In the genomic region with DNA sequence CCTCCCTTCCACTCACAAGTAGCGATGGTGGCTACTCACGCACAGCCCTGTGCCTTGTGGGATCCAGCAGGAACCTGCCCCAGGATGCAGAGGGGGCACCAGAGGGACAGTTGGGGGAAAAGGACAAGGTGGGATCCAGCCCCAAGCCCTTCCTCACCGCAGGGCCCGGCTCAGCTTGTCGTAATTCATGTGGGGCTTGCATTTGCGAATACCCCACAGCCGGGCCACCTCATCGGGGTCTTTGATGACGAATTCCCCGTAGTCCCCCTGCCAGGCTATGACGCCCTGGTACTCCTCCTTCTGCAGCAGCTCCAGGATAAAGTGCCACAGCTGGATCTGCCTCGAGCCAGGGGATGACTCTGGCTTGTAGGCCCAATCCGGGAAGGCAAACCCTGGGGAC, we compare ENCODE assay signal across 24 cellular contexts. TPM values are rescaled to one million over a fixed set of nuclear protein-coding genes. Genes with fewer than 3 reads are reported as not detected.
DNase-seq lines count a peak whose midpoint lies in the region; ATAC-seq, FAIRE-seq and TF ChIP-seq lines count a peak whose summit lies in the region.
"Had no signal": no experiment of that assay in that cellular context is flagged by ENCODE, and none has a peak within 500 bp of the region (broad histone marks: within the 10 kb centered on the region; RNA-seq: fewer than 3 reads in every experiment).

No MANE protein-coding gene starts in this region.

- FAIRE-seq in bronchial epithelial cell (lab: Jason Lieb, UNC), result peak; percentile 83
- FAIRE-seq: A204.1, G401.6 had no signal

- H3K9me3 Mint-ChIP-seq in CD4-positive, alpha-beta T cell, result no peaks in the 10 kb centered on the region
- no peaks in the 10 kb centered on the region for H3K9me3 Mint-ChIP-seq in IgD-negative memory B cell
- peaks cover 0 to 6% (median 0%) of the 10 kb centered on the region in 11 donors for H3K9me3 Mint-ChIP-seq in naive thymus-derived CD4-positive, alpha-beta T cell

- H3K36me3 Mint-ChIP-seq in CD4-positive, alpha-beta T cell (ENCODE audit: low read depth), result peaks cover 29% of the 10 kb centered on the region
- no peaks in the 10 kb centered on the region for H3K36me3 Mint-ChIP-seq in IgD-negative memory B cell
- peaks cover 0 to 38% (median 10%) of the 10 kb centered on the region in 5 donors for H3K36me3 Mint-ChIP-seq in naive thymus-derived CD4-positive, alpha-beta T cell

- H3K4me1 ChIP-seq in naive thymus-derived CD4-positive, alpha-beta T cell (ENCODE audit: control insufficient read depth in 2 of 2, insufficient read depth in 2 of 2, low read length in 2 of 2), result peaks cover 9 to 34% of the 10 kb centered on the region in 2 donors
- H3K4me1 ChIP-seq: SJSA1 had no signal

- intact Hi-C loops in CD4-positive, alpha-beta T cell (cut with DNase I, micrococcal nuclease), result no loop called here
- intact Hi-C loops in naive thymus-derived CD4-positive, alpha-beta T cell (cut with micrococcal nuclease), result loop anchor here in 1 of 2 donors (2.0 kb wide), 1 partner anchor 37 kb away; no protein-coding TSS in a partner anchor

- peaks cover 10% of the 10 kb centered on the region for H3K27me3 Mint-ChIP-seq in CD4-positive, alpha-beta T cell
- peaks cover 15% of the 10 kb centered on the region for H3K27me3 Mint-ChIP-seq in IgD-negative memory B cell
- H3K27me3 Mint-ChIP-seq in naive thymus-derived CD4-positive, alpha-beta T cell, result peaks cover 0 to 28% (median 0%) of the 10 kb centered on the region in 5 donors

- no peaks in the 10 kb centered on the region for H3K9me3 ChIP-seq in CD4-positive, alpha-beta T cell (ENCODE audit: control insufficient read depth, low read length)
- H3K9me3 ChIP-seq in naive thymus-derived CD4-positive, alpha-beta T cell (ENCODE audit: control insufficient read depth in 2 of 3, low read length in 3 of 3), result no peaks in the 10 kb centered on the region
- H3K9me3 ChIP-seq: BLaER1, Caco-2, SJSA1 had no signal

- peaks cover 15% of the 10 kb centered on the region for H3K27me3 ChIP-seq in CD4-positive, alpha-beta T cell (ENCODE audit: control insufficient read depth, insufficient read depth, low read length)
- H3K27me3 ChIP-seq in bronchial epithelial cell (ENCODE audit: control insufficient read depth, insufficient read depth, low read length), result peaks cover 29% of the 10 kb centered on the region
- peaks cover 0 to 8% of the 10 kb centered on the region in 2 donors for H3K27me3 ChIP-seq in naive thymus-derived CD4-positive, alpha-beta T cell (ENCODE audit: control insufficient read depth in 2 of 2, insufficient read depth in 2 of 2, low read length in 2 of 2)

- POLR2A ChIA-PET in CD4-positive, alpha-beta T cell (lab: Charles Lee), result interaction anchor here (0.9 to 8.3 kb wide), 7 partner anchors 8 to 50 kb away, joined by 4 to 92 read pairs (median 4); a partner anchor contains a TSS
- POLR2A ChIA-PET in naive thymus-derived CD4-positive, alpha-beta T cell (lab: Charles Lee), result interaction anchor here (0.9 to 15.6 kb wide), 7 partner anchors 8 to 36 kb away, joined by 3 to 348 read pairs (median 6); a partner anchor contains a TSS

- CTCF ChIA-PET in CD4-positive, alpha-beta T cell (lab: Charles Lee), result interaction anchor here (1.7 kb wide), 1 partner anchor 36 kb away, joined by 4 read pairs; no protein-coding TSS in a partner anchor
- CTCF ChIA-PET in naive thymus-derived CD4-positive, alpha-beta T cell (lab: Charles Lee), result interaction anchor here (1.2 kb wide), 1 partner anchor 26 kb away, joined by 3 read pairs; no protein-coding TSS in a partner anchor

- H3K27ac Mint-ChIP-seq in CD4-positive, alpha-beta T cell, result peak overlapping the region; percentile 49
- H3K27ac Mint-ChIP-seq in IgD-negative memory B cell, result peak overlapping the region in 2 of 3 donors; percentile 55 to 94
- H3K27ac Mint-ChIP-seq in naive thymus-derived CD4-positive, alpha-beta T cell, result peak overlapping the region in 4 of 9 donors; percentile 25 to 87 (median 56)

- H3K4me3 Mint-ChIP-seq in CD4-positive, alpha-beta T cell, result no peak overlapping the region
- H3K4me3 Mint-ChIP-seq in IgD-negative memory B cell, result no peak overlapping the region
- no peak overlapping the region for H3K4me3 Mint-ChIP-seq in naive thymus-derived CD4-positive, alpha-beta T cell

- ATAC-seq in CD4-positive, alpha-beta T cell (ENCODE audit: poor library complexity), result no peak
- no peak for ATAC-seq in naive thymus-derived CD4-positive, alpha-beta T cell
- ATAC-seq in GM18519 (IDR thresholded peaks at IDR 0.05; ENCODE audit: low FRiP score, unreplicated experiment) (no peak), GM21515 (IDR thresholded peaks at IDR 0.05; ENCODE audit: unreplicated experiment) (no peak)

- peaks cover 59% of the 10 kb centered on the region for H3K4me1 Mint-ChIP-seq in CD4-positive, alpha-beta T cell (ENCODE audit: low read depth)
- peaks cover 0 to 31% (median 24%) of the 10 kb centered on the region in 3 donors for H3K4me1 Mint-ChIP-seq in IgD-negative memory B cell
- H3K4me1 Mint-ChIP-seq in naive thymus-derived CD4-positive, alpha-beta T cell, result peaks cover 31 to 57% (median 49%) of the 10 kb centered on the region in 7 donors

- no peak overlapping the region for H3K27ac ChIP-seq in CD4-positive, alpha-beta T cell (ENCODE audit: low read depth, low read length)
- H3K27ac ChIP-seq in naive thymus-derived CD4-positive, alpha-beta T cell (ENCODE audit: low read depth, low read length), result peak overlapping the region; percentile 10
- H3K27ac ChIP-seq: BLaER1, HL-60, SJSA1 had no signal

- H3K36me3 ChIP-seq in bronchial epithelial cell (ENCODE audit: control insufficient read depth, insufficient read depth, low read length), result peaks cover 11% of the 10 kb centered on the region
- peaks cover 18 to 41% (median 20%) of the 10 kb centered on the region in 3 experiments for H3K36me3 ChIP-seq in naive thymus-derived CD4-positive, alpha-beta T cell (ENCODE audit: control insufficient read depth in 2 of 3, insufficient read depth in 3 of 3, low read length in 3 of 3)

- TF ChIP-seq CTCF in CD4-positive, alpha-beta T cell (IDR thresholded peaks at IDR 0.05), result no peak
- TF ChIP-seq CTCF in bronchial epithelial cell (IDR thresholded peaks at IDR 0.05; ENCODE audit: insufficient read depth, low read length, severe bottlenecking), result no peak

- DNase-seq in CD4-positive, alpha-beta T cell, result no peak
- no peak for DNase-seq in bronchial epithelial cell (ENCODE audit: low read depth)
- peak in 1 of 9 donors; percentile 27 for DNase-seq in naive thymus-derived CD4-positive, alpha-beta T cell
- DNase-seq in hepatic stellate cell (ENCODE audit: low spot score), result no peak
- DNase-seq: Caco-2, Kasumi-1, MV-4-11, NCI-H1105 treated with DMSO at 0.1 percent for 48 hours, NCI-H2029, NCI-H446 treated with DMSO at 0.1 percent for 48 hours, NCI-H526, Right ventricle myocardium superior, RPMI8226 had no signal

- no peak overlapping the region for H3K4me3 ChIP-seq in bronchial epithelial cell (ENCODE audit: low read depth, low read length)
- H3K4me3 ChIP-seq in naive thymus-derived CD4-positive, alpha-beta T cell (ENCODE audit: low read length), result no peak overlapping the region
- H3K4me3 ChIP-seq: BLaER1, SJSA1 had no signal

RNA-seq across cellular contexts. Expression of a gene that starts 18.5 kb away (rescaled TPM):
- 1 to 10 TPM; 7.7 to 8.9 TPM for total RNA-seq in CD4-positive, alpha-beta T cell
- polyA plus RNA-seq in IgD-negative memory B cell, result not detected
- total RNA-seq in bronchial epithelial cell, result under 0.01 TPM in 2 replicates
- total RNA-seq in naive thymus-derived CD4-positive, alpha-beta T cell, result 10 to 100 TPM in 2 of 5 experiments, 1 to 10 TPM in 3; 3.0 to 15.0 (median 8.0) TPM
- not detected for polyA plus RNA-seq in naive thymus-derived CD4-positive, alpha-beta T cell
- total RNA-seq: H4, M059J, Right ventricle myocardium superior, SJSA1 had no signal
- polyA plus RNA-seq: AG04450 had no signal

RNA-seq across cellular contexts. Expression of a gene that starts 26.7 kb away (rescaled TPM):
- total RNA-seq in CD4-positive, alpha-beta T cell, result 1,000 to 10,000 TPM; 1,019 to 1,047 TPM
- polyA plus RNA-seq in IgD-negative memory B cell, result 203 TPM
- total RNA-seq in bronchial epithelial cell, result 19.2 and 25.0 TPM in 2 replicates
- 1,000 to 10,000 TPM in 4 of 5 experiments, 100 to 1,000 TPM in 1; 662 to 1,236 (median 1,141) TPM for total RNA-seq in naive thymus-derived CD4-positive, alpha-beta T cell
- polyA plus RNA-seq in naive thymus-derived CD4-positive, alpha-beta T cell, result 100 to 1,000 TPM; 184 to 367 TPM

RNA-seq across cellular contexts. Expression of a gene that starts 32.6 kb away (rescaled TPM):
- total RNA-seq in CD4-positive, alpha-beta T cell, result 1 to 10 TPM; 3.7 to 3.8 TPM
- polyA plus RNA-seq in IgD-negative memory B cell, result 3,141 TPM
- not detected in 2 replicates for total RNA-seq in bronchial epithelial cell
- 10 to 100 TPM in 1 of 5 experiments, 1 to 10 TPM in 4; 2.6 to 27.9 (median 2.8) TPM for total RNA-seq in naive thymus-derived CD4-positive, alpha-beta T cell
- polyA plus RNA-seq in naive thymus-derived CD4-positive, alpha-beta T cell, result 10 to 100 TPM in 1 of 2 donors, 1 to 10 TPM in 1; 9.6 to 16.8 TPM
- total RNA-seq: H4, Right ventricle myocardium superior had no signal

RNA-seq across cellular contexts. Expression of a gene that starts 49.4 kb away (rescaled TPM):
- total RNA-seq in CD4-positive, alpha-beta T cell, result 100 to 1,000 TPM in 1 of 2 experiments, 10 to 100 TPM in 1; 96.0 to 102 TPM
- polyA plus RNA-seq in IgD-negative memory B cell, result 178 TPM
- 96.6 and 98.4 TPM in 2 replicates for total RNA-seq in bronchial epithelial cell
- 10 to 100 TPM; 70.4 to 90.9 (median 78.1) TPM for total RNA-seq in naive thymus-derived CD4-positive, alpha-beta T cell
- 100 to 1,000 TPM; 171 to 187 TPM for polyA plus RNA-seq in naive thymus-derived CD4-positive, alpha-beta T cell

RNA-seq across cellular contexts. Expression of a gene that starts 49.7 kb away (rescaled TPM):
- total RNA-seq in CD4-positive, alpha-beta T cell, result 1,000 to 10,000 TPM; 3,668 to 3,697 TPM
- polyA plus RNA-seq in IgD-negative memory B cell, result 7,882 TPM
- total RNA-seq in bronchial epithelial cell, result 2,069 and 2,277 TPM in 2 replicates
- 1,000 to 10,000 TPM; 2,739 to 3,712 (median 3,396) TPM for total RNA-seq in naive thymus-derived CD4-positive, alpha-beta T cell
- polyA plus RNA-seq in naive thymus-derived CD4-positive, alpha-beta T cell, result 1,000 to 10,000 TPM; 6,645 to 7,822 TPM

Comparison
In these comparisons a context has a peak if more than half of its experiments do, and no peak if none do; other contexts are left out.
1. RNA of a gene that starts 26.7 kb away (total RNA-seq): 662 to 1,236 TPM in naive thymus-derived CD4-positive, alpha-beta T cell and 1,019 to 1,047 TPM in CD4-positive, alpha-beta T cell; 19.2 to 25.0 TPM in bronchial epithelial cell; every median in the first group is over 10 times any median in the second.